Comparison of ENCODE assay signal across 8 cellular contexts in genomic region chr10:5412277-5412941, GRCh38. TPM values are rescaled to one million over a fixed set of nuclear protein-coding genes. Genes with fewer than 3 reads are reported as not detected.
DNase-seq lines count a peak whose midpoint lies in the region; ATAC-seq and TF ChIP-seq lines count a peak whose summit lies in the region.

NET1 (plus strand) TSS chr10:5412557; CDS start chr10:5412693, 136 bp downstream.

- peaks cover 8% of the 10 kb centered on the region for H3K27me3 Mint-ChIP-seq in type B pancreatic cell

- H3K4me3 Mint-ChIP-seq in type B pancreatic cell: peak within 1 kb of the TSS; percentile 87

- peak within 1 kb of the TSS; percentile 87 for H3K4me3 ChIP-seq in GM12864 (ENCODE audit: low read depth, low read length)
- peak within 1 kb of the TSS; percentile 80 for H3K4me3 ChIP-seq in adipocyte (ENCODE audit: low read length)
- H3K4me3 ChIP-seq in heart left ventricle: peak within 1 kb of the TSS; percentile 40 to 92 (median 78)

- peak within 1 kb of the TSS; percentile 79 for H3K27ac Mint-ChIP-seq in type B pancreatic cell

- H3K4me1 Mint-ChIP-seq in type B pancreatic cell (ENCODE audit: unreplicated experiment): peaks cover 4% of the 10 kb centered on the region

- peak within 1 kb of the TSS in 10 of 12 donors; percentile 7 to 84 (median 50) for H3K27ac ChIP-seq in heart left ventricle

- 1 to 2% (median 1%) methylated on average over 26 to 48 of the region's 48 CpGs for WGBS in heart left ventricle, 4 donors

- no peak for TF ChIP-seq CTCF in GM12864 (IDR thresholded peaks at IDR 0.05; ENCODE audit: low read depth, low read length, missing control alignments)
- TF ChIP-seq CTCF in heart left ventricle (IDR thresholded peaks at IDR 0.05): no peak
- TF ChIP-seq CTCF in type B pancreatic cell (conservative IDR thresholded peaks at IDR 0.05): no peak

- H3K27me3 ChIP-seq in adipocyte (replicated peaks; ENCODE audit: control insufficient read depth, insufficient read depth, low read length) (no peaks in the 10 kb centered on the region), heart left ventricle (peaks cover 0 to 8% (median 0%) of the 10 kb centered on the region in 9 donors)

- ATAC-seq in HG02610 (IDR thresholded peaks at IDR 0.05; ENCODE audit: unreplicated experiment): peak; percentile 94
- peak; percentile 97 to 99 (median 99) for ATAC-seq in heart left ventricle

- H3K9me3 Mint-ChIP-seq in type B pancreatic cell: peaks cover 11% of the 10 kb centered on the region

- peaks cover 11% of the 10 kb centered on the region for H3K4me1 ChIP-seq in adipocyte (ENCODE audit: control insufficient read depth, insufficient read depth, low read length)
- peaks cover 0 to 14% (median 0%) of the 10 kb centered on the region in 12 donors for H3K4me1 ChIP-seq in heart left ventricle

- peaks cover 12% of the 10 kb centered on the region for H3K36me3 Mint-ChIP-seq in type B pancreatic cell

- intact Hi-C loops in heart left ventricle (cut with DNase I): loop anchor here in 1 of 10 donors (10.0 kb wide), 1 partner anchor 588 kb away; the partner anchor contains the start of gene AKR1E2

- no peaks in the 10 kb centered on the region for H3K9me3 ChIP-seq in adipocyte (ENCODE audit: control insufficient read depth, low read length)
- peaks cover 0 to 3% (median 0%) of the 10 kb centered on the region in 12 donors for H3K9me3 ChIP-seq in heart left ventricle

- no peaks in the 10 kb centered on the region for H3K36me3 ChIP-seq in adipocyte (ENCODE audit: control insufficient read depth, insufficient read depth, low read length, severe bottlenecking)
- H3K36me3 ChIP-seq in heart left ventricle: no peaks in the 10 kb centered on the region

- TF ChIP-seq POLR2A in heart left ventricle (IDR thresholded peaks at IDR 0.05): no peak

- H3K9ac ChIP-seq in adipocyte (ENCODE audit: low read length): peak within 1 kb of the TSS; percentile 68

- DNase-seq in GM12864 (ENCODE audit: low read depth) (peak; percentile 36), NCI-H1092 (lab: John Stamatoyannopoulos, UW) (peak; percentile 92), SW 1271 (lab: John Stamatoyannopoulos, UW) (peak; percentile 14 to 81), adipocyte (ENCODE audit: low read depth) (peak; percentile 94), heart left ventricle (peak; percentile 86 to 91 (median 90)), pons (ENCODE audit: low spot score) (peak; percentile 89), type B pancreatic cell (ENCODE audit: extremely low spot score, unreplicated experiment) (peak; percentile 89)

RNA-seq across cellular contexts. Expression of gene NET1, which starts in this region (rescaled TPM):
- total RNA-seq in heart left ventricle: 10 to 100 TPM; 12.7 to 29.5 (median 15.8) TPM
- 1 to 10 TPM; 5.6 to 7.0 TPM for polyA plus RNA-seq in heart left ventricle
- total RNA-seq in type B pancreatic cell (ENCODE audit: low replicate concordance): 88.9 and 105 TPM in 2 replicates

Comparison
In these comparisons a context has a peak if more than half of its experiments do, and no peak if none do; other contexts are left out.
1. Peak in every context shown above with its lines: DNase-seq, ATAC-seq, H3K4me3 ChIP-seq and H3K27ac ChIP-seq.
2. DNase-seq: peak in every context shown above with its lines; median percentile 94 in adipocyte; 92 in NCI-H1092; 90 in heart left ventricle; 89 in pons; 89 in type B pancreatic cell; 48 in SW 1271; 36 in GM12864.